In the genomic region with DNA sequence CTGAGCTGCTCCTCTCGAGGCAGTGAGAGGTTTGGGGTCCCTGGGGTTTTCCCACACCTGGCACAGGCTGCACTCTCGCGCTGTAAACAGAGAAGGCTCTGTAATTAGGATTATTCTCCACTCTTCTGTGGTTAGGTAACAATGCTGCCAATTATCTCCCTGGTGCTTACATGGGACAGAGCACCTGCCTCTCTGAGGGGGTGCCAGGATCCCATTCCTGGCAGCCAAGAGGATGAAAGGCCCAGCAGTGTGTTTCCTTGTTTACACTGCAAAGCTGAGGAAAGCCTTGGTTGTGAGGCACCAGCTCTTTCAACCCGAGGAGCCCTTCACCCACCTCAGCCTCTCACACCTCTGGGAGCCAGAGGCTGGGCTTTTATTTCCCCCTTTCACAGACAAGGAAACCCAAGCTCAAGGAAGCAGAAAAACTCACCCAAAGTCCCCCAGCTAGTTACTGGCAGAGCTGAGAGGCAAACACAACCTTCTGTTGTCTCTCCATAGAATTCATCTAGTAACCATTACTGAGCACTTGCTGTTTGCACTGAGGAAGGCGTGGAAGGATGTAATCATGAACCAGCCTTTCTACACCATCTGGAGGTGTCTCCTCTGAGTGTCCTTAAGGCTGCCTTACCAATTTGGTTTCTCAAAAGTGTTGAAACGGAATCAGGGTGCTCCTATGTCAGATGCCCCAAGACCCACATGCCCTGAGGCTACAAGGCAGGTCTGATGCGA, we compare ENCODE assay signal across 1 cellular context.
A peak's percentile ranks its signal among the peaks of the same experiment; 100 is the strongest.
TF ChIP-seq lines count a peak whose summit lies in the region.

No MANE protein-coding gene starts in this region.

TF ChIP-seq in HepG2, 621 proteins besides CTCF, POLR2A, EP300 and RAD21 (continued from another document and continues in another):
- TF ChIP-seq, protein P1, sequence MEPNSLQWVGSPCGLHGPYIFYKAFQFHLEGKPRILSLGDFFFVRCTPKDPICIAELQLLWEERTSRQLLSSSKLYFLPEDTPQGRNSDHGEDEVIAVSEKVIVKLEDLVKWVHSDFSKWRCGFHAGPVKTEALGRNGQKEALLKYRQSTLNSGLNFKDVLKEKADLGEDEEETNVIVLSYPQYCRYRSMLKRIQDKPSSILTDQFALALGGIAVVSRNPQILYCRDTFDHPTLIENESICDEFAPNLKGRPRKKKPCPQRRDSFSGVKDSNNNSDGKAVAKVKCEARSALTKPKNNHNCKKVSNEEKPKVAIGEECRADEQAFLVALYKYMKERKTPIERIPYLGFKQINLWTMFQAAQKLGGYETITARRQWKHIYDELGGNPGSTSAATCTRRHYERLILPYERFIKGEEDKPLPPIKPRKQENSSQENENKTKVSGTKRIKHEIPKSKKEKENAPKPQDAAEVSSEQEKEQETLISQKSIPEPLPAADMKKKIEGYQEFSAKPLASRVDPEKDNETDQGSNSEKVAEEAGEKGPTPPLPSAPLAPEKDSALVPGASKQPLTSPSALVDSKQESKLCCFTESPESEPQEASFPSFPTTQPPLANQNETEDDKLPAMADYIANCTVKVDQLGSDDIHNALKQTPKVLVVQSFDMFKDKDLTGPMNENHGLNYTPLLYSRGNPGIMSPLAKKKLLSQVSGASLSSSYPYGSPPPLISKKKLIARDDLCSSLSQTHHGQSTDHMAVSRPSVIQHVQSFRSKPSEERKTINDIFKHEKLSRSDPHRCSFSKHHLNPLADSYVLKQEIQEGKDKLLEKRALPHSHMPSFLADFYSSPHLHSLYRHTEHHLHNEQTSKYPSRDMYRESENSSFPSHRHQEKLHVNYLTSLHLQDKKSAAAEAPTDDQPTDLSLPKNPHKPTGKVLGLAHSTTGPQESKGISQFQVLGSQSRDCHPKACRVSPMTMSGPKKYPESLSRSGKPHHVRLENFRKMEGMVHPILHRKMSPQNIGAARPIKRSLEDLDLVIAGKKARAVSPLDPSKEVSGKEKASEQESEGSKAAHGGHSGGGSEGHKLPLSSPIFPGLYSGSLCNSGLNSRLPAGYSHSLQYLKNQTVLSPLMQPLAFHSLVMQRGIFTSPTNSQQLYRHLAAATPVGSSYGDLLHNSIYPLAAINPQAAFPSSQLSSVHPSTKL (CRISPR knock-in tag; IDR thresholded peaks at IDR 0.05) = peak; percentile 55; the same call in 1 of the 2 replicates
- TF ChIP-seq ZNF619 (CRISPR knock-in tag; IDR thresholded peaks at IDR 0.05) (no peak), ISL2 (CRISPR knock-in tag; IDR thresholded peaks at IDR 0.05) (peak; percentile 52), YY1 (IDR thresholded peaks at IDR 0.05; ENCODE audit: insufficient read depth, insufficient replicate concordance, low read depth, low read length) (no peak), ARNT (IDR thresholded peaks at IDR 0.05) (no peak), RBM39 (IDR thresholded peaks at IDR 0.05; ENCODE audit: low read depth, low read length, poor library complexity, severe bottlenecking) (no peak), ZFP90 (CRISPR knock-in tag; IDR thresholded peaks at IDR 0.05; ENCODE audit: borderline replicate concordance) (no peak), HOXD1 (CRISPR knock-in tag; IDR thresholded peaks at IDR 0.05) (no peak), TSC22D2 (CRISPR knock-in tag; IDR thresholded peaks at IDR 0.05; ENCODE audit: borderline replicate concordance) (no peak), EZH2 (conservative IDR thresholded peaks at IDR 0.05; ENCODE audit: low read depth, low read length) (no peak), REPIN1 (CRISPR knock-in tag; IDR thresholded peaks at IDR 0.05; ENCODE audit: borderline replicate concordance, low read depth) (no peak), SOX13 (IDR thresholded peaks at IDR 0.05) (no peak), SOX13 (CRISPR knock-in tag; conservative IDR thresholded peaks at IDR 0.05 in 1 of 2, IDR thresholded peaks at IDR 0.05 in 1 of 2) (peak in 1 of 2 experiments; percentile 55; a peak in 2 of 4 replicates), FOSL1 (CRISPR knock-in tag; IDR thresholded peaks at IDR 0.05; ENCODE audit: borderline replicate concordance) (no peak), ZNF777 (CRISPR knock-in tag; IDR thresholded peaks at IDR 0.05) (no peak), KLF16 (CRISPR knock-in tag; IDR thresholded peaks at IDR 0.05) (no peak), NCOA1 (CRISPR knock-in tag; IDR thresholded peaks at IDR 0.05) (no peak), NCOR1 (IDR thresholded peaks at IDR 0.05; ENCODE audit: borderline replicate concordance, low read length) (no peak), RARG (CRISPR knock-in tag; IDR thresholded peaks at IDR 0.05; ENCODE audit: low read depth) (no peak), RFX3 (CRISPR knock-in tag; IDR thresholded peaks at IDR 0.05) (no peak), ZNF33B (CRISPR knock-in tag; IDR thresholded peaks at IDR 0.05) (no peak), ZFP36L2 (CRISPR knock-in tag; IDR thresholded peaks at IDR 0.05) (no peak), MED8 (CRISPR knock-in tag; IDR thresholded peaks at IDR 0.05; ENCODE audit: insufficient replicate concordance) (no peak), TBL1XR1 (IDR thresholded peaks at IDR 0.05; ENCODE audit: borderline replicate concordance, low read length, partially characterized antibody) (no peak)
- TF ChIP-seq, protein P2, sequence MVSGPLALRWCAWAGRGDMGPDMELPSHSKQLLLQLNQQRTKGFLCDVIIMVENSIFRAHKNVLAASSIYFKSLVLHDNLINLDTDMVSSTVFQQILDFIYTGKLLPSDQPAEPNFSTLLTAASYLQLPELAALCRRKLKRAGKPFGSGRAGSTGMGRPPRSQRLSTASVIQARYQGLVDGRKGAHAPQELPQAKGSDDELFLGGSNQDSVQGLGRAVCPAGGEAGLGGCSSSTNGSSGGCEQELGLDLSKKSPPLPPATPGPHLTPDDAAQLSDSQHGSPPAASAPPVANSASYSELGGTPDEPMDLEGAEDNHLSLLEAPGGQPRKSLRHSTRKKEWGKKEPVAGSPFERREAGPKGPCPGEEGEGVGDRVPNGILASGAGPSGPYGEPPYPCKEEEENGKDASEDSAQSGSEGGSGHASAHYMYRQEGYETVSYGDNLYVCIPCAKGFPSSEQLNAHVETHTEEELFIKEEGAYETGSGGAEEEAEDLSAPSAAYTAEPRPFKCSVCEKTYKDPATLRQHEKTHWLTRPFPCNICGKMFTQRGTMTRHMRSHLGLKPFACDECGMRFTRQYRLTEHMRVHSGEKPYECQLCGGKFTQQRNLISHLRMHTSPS (CRISPR knock-in tag; IDR thresholded peaks at IDR 0.05; ENCODE audit: low read depth) = peak; percentile 75; the same call in 1 of the 2 replicates
- TF ChIP-seq, protein P3, sequence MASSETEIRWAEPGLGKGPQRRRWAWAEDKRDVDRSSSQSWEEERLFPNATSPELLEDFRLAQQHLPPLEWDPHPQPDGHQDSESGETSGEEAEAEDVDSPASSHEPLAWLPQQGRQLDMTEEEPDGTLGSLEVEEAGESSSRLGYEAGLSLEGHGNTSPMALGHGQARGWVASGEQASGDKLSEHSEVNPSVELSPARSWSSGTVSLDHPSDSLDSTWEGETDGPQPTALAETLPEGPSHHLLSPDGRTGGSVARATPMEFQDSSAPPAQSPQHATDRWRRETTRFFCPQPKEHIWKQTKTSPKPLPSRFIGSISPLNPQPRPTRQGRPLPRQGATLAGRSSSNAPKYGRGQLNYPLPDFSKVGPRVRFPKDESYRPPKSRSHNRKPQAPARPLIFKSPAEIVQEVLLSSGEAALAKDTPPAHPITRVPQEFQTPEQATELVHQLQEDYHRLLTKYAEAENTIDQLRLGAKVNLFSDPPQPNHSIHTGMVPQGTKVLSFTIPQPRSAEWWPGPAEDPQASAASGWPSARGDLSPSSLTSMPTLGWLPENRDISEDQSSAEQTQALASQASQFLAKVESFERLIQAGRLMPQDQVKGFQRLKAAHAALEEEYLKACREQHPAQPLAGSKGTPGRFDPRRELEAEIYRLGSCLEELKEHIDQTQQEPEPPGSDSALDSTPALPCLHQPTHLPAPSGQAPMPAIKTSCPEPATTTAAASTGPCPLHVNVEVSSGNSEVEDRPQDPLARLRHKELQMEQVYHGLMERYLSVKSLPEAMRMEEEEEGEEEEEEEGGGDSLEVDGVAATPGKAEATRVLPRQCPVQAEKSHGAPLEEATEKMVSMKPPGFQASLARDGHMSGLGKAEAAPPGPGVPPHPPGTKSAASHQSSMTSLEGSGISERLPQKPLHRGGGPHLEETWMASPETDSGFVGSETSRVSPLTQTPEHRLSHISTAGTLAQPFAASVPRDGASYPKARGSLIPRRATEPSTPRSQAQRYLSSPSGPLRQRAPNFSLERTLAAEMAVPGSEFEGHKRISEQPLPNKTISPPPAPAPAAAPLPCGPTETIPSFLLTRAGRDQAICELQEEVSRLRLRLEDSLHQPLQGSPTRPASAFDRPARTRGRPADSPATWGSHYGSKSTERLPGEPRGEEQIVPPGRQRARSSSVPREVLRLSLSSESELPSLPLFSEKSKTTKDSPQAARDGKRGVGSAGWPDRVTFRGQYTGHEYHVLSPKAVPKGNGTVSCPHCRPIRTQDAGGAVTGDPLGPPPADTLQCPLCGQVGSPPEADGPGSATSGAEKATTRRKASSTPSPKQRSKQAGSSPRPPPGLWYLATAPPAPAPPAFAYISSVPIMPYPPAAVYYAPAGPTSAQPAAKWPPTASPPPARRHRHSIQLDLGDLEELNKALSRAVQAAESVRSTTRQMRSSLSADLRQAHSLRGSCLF (CRISPR knock-in tag; IDR thresholded peaks at IDR 0.05; ENCODE audit: borderline replicate concordance) = no peak
- TF ChIP-seq, protein P4, sequence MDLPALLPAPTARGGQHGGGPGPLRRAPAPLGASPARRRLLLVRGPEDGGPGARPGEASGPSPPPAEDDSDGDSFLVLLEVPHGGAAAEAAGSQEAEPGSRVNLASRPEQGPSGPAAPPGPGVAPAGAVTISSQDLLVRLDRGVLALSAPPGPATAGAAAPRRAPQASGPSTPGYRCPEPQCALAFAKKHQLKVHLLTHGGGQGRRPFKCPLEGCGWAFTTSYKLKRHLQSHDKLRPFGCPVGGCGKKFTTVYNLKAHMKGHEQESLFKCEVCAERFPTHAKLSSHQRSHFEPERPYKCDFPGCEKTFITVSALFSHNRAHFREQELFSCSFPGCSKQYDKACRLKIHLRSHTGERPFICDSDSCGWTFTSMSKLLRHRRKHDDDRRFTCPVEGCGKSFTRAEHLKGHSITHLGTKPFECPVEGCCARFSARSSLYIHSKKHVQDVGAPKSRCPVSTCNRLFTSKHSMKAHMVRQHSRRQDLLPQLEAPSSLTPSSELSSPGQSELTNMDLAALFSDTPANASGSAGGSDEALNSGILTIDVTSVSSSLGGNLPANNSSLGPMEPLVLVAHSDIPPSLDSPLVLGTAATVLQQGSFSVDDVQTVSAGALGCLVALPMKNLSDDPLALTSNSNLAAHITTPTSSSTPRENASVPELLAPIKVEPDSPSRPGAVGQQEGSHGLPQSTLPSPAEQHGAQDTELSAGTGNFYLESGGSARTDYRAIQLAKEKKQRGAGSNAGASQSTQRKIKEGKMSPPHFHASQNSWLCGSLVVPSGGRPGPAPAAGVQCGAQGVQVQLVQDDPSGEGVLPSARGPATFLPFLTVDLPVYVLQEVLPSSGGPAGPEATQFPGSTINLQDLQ (CRISPR knock-in tag; IDR thresholded peaks at IDR 0.05) = no peak
- TF ChIP-seq, protein P5, sequence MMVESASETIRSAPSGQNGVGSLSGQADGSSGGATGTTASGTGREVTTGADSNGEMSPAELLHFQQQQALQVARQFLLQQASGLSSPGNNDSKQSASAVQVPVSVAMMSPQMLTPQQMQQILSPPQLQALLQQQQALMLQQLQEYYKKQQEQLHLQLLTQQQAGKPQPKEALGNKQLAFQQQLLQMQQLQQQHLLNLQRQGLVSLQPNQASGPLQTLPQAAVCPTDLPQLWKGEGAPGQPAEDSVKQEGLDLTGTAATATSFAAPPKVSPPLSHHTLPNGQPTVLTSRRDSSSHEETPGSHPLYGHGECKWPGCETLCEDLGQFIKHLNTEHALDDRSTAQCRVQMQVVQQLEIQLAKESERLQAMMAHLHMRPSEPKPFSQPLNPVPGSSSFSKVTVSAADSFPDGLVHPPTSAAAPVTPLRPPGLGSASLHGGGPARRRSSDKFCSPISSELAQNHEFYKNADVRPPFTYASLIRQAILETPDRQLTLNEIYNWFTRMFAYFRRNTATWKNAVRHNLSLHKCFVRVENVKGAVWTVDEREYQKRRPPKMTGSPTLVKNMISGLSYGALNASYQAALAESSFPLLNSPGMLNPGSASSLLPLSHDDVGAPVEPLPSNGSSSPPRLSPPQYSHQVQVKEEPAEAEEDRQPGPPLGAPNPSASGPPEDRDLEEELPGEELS (CRISPR knock-in tag; IDR thresholded peaks at IDR 0.05) = no peak
- TF ChIP-seq, protein P6, sequence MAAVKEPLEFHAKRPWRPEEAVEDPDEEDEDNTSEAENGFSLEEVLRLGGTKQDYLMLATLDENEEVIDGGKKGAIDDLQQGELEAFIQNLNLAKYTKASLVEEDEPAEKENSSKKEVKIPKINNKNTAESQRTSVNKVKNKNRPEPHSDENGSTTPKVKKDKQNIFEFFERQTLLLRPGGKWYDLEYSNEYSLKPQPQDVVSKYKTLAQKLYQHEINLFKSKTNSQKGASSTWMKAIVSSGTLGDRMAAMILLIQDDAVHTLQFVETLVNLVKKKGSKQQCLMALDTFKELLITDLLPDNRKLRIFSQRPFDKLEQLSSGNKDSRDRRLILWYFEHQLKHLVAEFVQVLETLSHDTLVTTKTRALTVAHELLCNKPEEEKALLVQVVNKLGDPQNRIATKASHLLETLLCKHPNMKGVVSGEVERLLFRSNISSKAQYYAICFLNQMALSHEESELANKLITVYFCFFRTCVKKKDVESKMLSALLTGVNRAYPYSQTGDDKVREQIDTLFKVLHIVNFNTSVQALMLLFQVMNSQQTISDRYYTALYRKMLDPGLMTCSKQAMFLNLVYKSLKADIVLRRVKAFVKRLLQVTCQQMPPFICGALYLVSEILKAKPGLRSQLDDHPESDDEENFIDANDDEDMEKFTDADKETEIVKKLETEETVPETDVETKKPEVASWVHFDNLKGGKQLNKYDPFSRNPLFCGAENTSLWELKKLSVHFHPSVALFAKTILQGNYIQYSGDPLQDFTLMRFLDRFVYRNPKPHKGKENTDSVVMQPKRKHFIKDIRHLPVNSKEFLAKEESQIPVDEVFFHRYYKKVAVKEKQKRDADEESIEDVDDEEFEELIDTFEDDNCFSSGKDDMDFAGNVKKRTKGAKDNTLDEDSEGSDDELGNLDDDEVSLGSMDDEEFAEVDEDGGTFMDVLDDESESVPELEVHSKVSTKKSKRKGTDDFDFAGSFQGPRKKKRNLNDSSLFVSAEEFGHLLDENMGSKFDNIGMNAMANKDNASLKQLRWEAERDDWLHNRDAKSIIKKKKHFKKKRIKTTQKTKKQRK (IDR thresholded peaks at IDR 0.05; ENCODE audit: low read length) = no peak
- TF ChIP-seq, protein P7, sequence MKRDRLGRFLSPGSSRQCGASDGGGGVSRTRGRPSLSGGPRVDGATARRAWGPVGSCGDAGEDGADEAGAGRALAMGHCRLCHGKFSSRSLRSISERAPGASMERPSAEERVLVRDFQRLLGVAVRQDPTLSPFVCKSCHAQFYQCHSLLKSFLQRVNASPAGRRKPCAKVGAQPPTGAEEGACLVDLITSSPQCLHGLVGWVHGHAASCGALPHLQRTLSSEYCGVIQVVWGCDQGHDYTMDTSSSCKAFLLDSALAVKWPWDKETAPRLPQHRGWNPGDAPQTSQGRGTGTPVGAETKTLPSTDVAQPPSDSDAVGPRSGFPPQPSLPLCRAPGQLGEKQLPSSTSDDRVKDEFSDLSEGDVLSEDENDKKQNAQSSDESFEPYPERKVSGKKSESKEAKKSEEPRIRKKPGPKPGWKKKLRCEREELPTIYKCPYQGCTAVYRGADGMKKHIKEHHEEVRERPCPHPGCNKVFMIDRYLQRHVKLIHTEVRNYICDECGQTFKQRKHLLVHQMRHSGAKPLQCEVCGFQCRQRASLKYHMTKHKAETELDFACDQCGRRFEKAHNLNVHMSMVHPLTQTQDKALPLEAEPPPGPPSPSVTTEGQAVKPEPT (CRISPR knock-in tag; IDR thresholded peaks at IDR 0.05; ENCODE audit: low read depth) = no peak
- TF ChIP-seq, protein P8, sequence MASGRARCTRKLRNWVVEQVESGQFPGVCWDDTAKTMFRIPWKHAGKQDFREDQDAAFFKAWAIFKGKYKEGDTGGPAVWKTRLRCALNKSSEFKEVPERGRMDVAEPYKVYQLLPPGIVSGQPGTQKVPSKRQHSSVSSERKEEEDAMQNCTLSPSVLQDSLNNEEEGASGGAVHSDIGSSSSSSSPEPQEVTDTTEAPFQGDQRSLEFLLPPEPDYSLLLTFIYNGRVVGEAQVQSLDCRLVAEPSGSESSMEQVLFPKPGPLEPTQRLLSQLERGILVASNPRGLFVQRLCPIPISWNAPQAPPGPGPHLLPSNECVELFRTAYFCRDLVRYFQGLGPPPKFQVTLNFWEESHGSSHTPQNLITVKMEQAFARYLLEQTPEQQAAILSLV (CRISPR knock-in tag; IDR thresholded peaks at IDR 0.05; ENCODE audit: borderline replicate concordance) = no peak
